ENCODE assay signal across 8 cellular contexts in genomic region chr7:4726051-4726450, GRCh38. TPM values are rescaled to one million over a fixed set of nuclear protein-coding genes. Genes with fewer than 3 reads are reported as not detected.
DNase-seq lines count a peak whose midpoint lies in the region; ATAC-seq, FAIRE-seq and TF ChIP-seq lines count a peak whose summit lies in the region.

No MANE protein-coding gene starts in this region.

- FAIRE-seq in A549 (lab: Jason Lieb, UNC) = no peak

- no peak for ATAC-seq in A549
- no peak for ATAC-seq in RWPE2 (ENCODE audit: low read depth)
- ATAC-seq in HG03025 (IDR thresholded peaks at IDR 0.05; ENCODE audit: low FRiP score, unreplicated experiment) = no peak
- no peak for ATAC-seq in HG02840 (IDR thresholded peaks at IDR 0.05; ENCODE audit: low FRiP score, unreplicated experiment)

- TF ChIP-seq POLR2A in A549 (IDR thresholded peaks at IDR 0.05; ENCODE audit: low read length) = no peak

- H3K36me3 ChIP-seq in RWPE2 (ENCODE audit: low read depth) (peaks cover 13% of the 10 kb centered on the region; the same call in 1 of the 2 replicates), endodermal cell (ENCODE audit: control insufficient read depth, insufficient read depth, low read length) (peaks cover 5% of the 10 kb centered on the region)

- H3K27me3 Mint-ChIP-seq in endodermal cell (ENCODE audit: insufficient read depth) (no peaks in the 10 kb centered on the region), nephron progenitor cell (ENCODE audit: low read depth, poor library complexity) (no peaks in the 10 kb centered on the region)

- H3K9ac ChIP-seq in endodermal cell (ENCODE audit: extremely low read depth, low read length, poor library complexity, severe bottlenecking) = no peak overlapping the region

- H3K4me1 Mint-ChIP-seq in endodermal cell = peaks cover 12% of the 10 kb centered on the region
- peaks cover 63% of the 10 kb centered on the region for H3K4me1 Mint-ChIP-seq in nephron progenitor cell

- TF ChIP-seq RAD21 in A549 (conservative IDR thresholded peaks at IDR 0.05 in 1 of 2, IDR thresholded peaks at IDR 0.05 in 1 of 2) = no peak

- H3K36me3 Mint-ChIP-seq in endodermal cell (ENCODE audit: low read depth) (peaks cover 24% of the 10 kb centered on the region), nephron progenitor cell (ENCODE audit: low read depth) (peaks cover 8% of the 10 kb centered on the region)

- H3K9me3 Mint-ChIP-seq in endodermal cell (no peaks in the 10 kb centered on the region), nephron progenitor cell (no peaks in the 10 kb centered on the region)

- H3K4me3 ChIP-seq in A549 (no peak overlapping the region), RWPE2 (ENCODE audit: severe bottlenecking) (no peak overlapping the region), endodermal cell (ENCODE audit: low read length) (no peak overlapping the region)

- no peak overlapping the region for H3K27ac Mint-ChIP-seq in endodermal cell
- peak overlapping the region; percentile 98 for H3K27ac Mint-ChIP-seq in nephron progenitor cell

- POLR2A ChIA-PET in A549 (lab: Yijun Ruan, JAX) = interaction anchor here (0.7 to 2.6 kb wide), 5 partner anchors 13 to 84 kb away, joined by 4 to 15 read pairs (median 5); partner anchors contain the start of gene AP5Z1

- DNase-seq in A549 (ENCODE audit: low read depth in 1 of 2, low spot score in 1 of 2) (no peak), RWPE2 (ENCODE audit: low spot score) (no peak), endodermal cell (no peak), nephron progenitor cell (no peak), EL (no peak), amniotic stem cell (lab: John Stamatoyannopoulos, UW) (no peak)

- no peaks in the 10 kb centered on the region for H3K27me3 ChIP-seq in RWPE2 (ENCODE audit: insufficient read depth, poor library complexity, severe bottlenecking)
- H3K27me3 ChIP-seq in endodermal cell (ENCODE audit: control insufficient read depth, insufficient read depth, low read length, poor library complexity, severe bottlenecking) = no peaks in the 10 kb centered on the region

- TF ChIP-seq CTCF in A549 (IDR thresholded peaks at IDR 0.05) = no peak
- TF ChIP-seq CTCF in RWPE2 (IDR thresholded peaks at IDR 0.05; ENCODE audit: poor library complexity, severe bottlenecking) = no peak
- TF ChIP-seq CTCF in endodermal cell (conservative IDR thresholded peaks at IDR 0.05) = no peak
- no peak for TF ChIP-seq CTCF in nephron progenitor cell (IDR thresholded peaks at IDR 0.05)

- TF ChIP-seq EP300 in A549 (IDR thresholded peaks at IDR 0.05) = no peak

- H3K4me3 Mint-ChIP-seq in endodermal cell (no peak overlapping the region), nephron progenitor cell (peak overlapping the region; percentile 5)

- 96% methylated on average over 12 of the region's 12 CpGs for WGBS in A549 (ENCODE audit: missing lambda C conversion rate)
- WGBS in endodermal cell (ENCODE audit: insufficient coverage in 1 of 2, insufficient read length in 1 of 2), 2 experiments = 90 to 92% methylated on average over 11 to 12 of the region's 12 CpGs

- H3K4me1 ChIP-seq in A549 = peaks cover 19% of the 10 kb centered on the region
- no peaks in the 10 kb centered on the region for H3K4me1 ChIP-seq in RWPE2 (ENCODE audit: insufficient read depth, poor library complexity, severe bottlenecking)
- peaks cover 7% of the 10 kb centered on the region for H3K4me1 ChIP-seq in endodermal cell (ENCODE audit: control insufficient read depth, insufficient read depth, low read length)

- CTCF ChIA-PET in A549 (lab: Yijun Ruan, JAX) = interaction anchor here (0.6 to 6.1 kb wide), 11 partner anchors 9 to 94 kb away, joined by 3 to 32 read pairs (median 4); no protein-coding TSS in a partner anchor

- H3K27ac ChIP-seq in A549 (peak overlapping the region; percentile 80 to 96), RWPE2 (ENCODE audit: poor library complexity, severe bottlenecking) (peak overlapping the region; percentile 31), endodermal cell (ENCODE audit: low read depth, low read length) (peak overlapping the region; percentile 95)

- H3K9me3 ChIP-seq in A549 (no peaks in the 10 kb centered on the region), RWPE2 (ENCODE audit: severe bottlenecking) (no peaks in the 10 kb centered on the region), endodermal cell (ENCODE audit: control insufficient read depth, low read length) (no peaks in the 10 kb centered on the region)

- peak overlapping the region; percentile 98 for H3K4me2 ChIP-seq in A549

TF ChIP-seq in A549, 52 proteins besides CTCF, POLR2A, EP300 and RAD21:
- TF ChIP-seq ESRRA (IDR thresholded peaks at IDR 0.05; ENCODE audit: borderline replicate concordance, low read length) = no peak
- TF ChIP-seq RFX5 (IDR thresholded peaks at IDR 0.05) = no peak

RNA-seq across cellular contexts. Expression of gene FOXK1, which starts 44.0 kb away (rescaled TPM):
- polyA plus RNA-seq in A549 (2011; rRNA removed) = 6.8 and 8.3 TPM in 2 replicates
- polyA plus RNA-seq in A549 (2012; cell fraction: cytosol; rRNA removed) = 7.4 and 10.0 TPM in 2 replicates
- 27.5 and 29.2 TPM in 2 replicates for polyA plus RNA-seq in A549 (2012; cell fraction: nucleus; rRNA removed)
- 9.8 to 10.9 TPM (median 10.2 TPM) in 3 replicates for polyA plus RNA-seq in A549 (2017; fragmentation: RNase III; extraction: RNeasy Plus Mini Kit Qiagen cat#74134 plus additional on column Dnase treatment)
- 15.7 and 19.4 TPM in 2 replicates for polyA minus RNA-seq in A549 (2011; rRNA and poly(A)+ RNA removed)
- 10 to 100 TPM; 36.9 to 43.4 TPM for total RNA-seq in endodermal cell
- polyA plus RNA-seq in endodermal cell (2013, experiment 1 of 2) = 14.9 TPM
- polyA plus RNA-seq in endodermal cell (2013, experiment 2 of 2) = 13.9 TPM

RNA-seq across cellular contexts. Expression of gene AP5Z1, which starts 49.4 kb away (rescaled TPM):
- polyA plus RNA-seq in A549 (2011; rRNA removed) = 6.8 and 7.1 TPM in 2 replicates
- 16.4 and 24.3 TPM in 2 replicates for polyA plus RNA-seq in A549 (2012; cell fraction: cytosol; rRNA removed)
- 118 and 171 TPM in 2 replicates for polyA plus RNA-seq in A549 (2012; cell fraction: nucleus; rRNA removed)
- 17.6 to 22.7 TPM (median 21.8 TPM) in 3 replicates for polyA plus RNA-seq in A549 (2017; fragmentation: RNase III; extraction: RNeasy Plus Mini Kit Qiagen cat#74134 plus additional on column Dnase treatment)
- 4.6 and 6.7 TPM in 2 replicates for polyA minus RNA-seq in A549 (2011; rRNA and poly(A)+ RNA removed)
- 10 to 100 TPM; 31.0 to 34.7 TPM for total RNA-seq in endodermal cell
- 13.7 TPM for polyA plus RNA-seq in endodermal cell (2013, experiment 1 of 2)
- 13.7 TPM for polyA plus RNA-seq in endodermal cell (2013, experiment 2 of 2)

Comparison
In these comparisons a context has a peak if more than half of its experiments do, and no peak if none do; other contexts are left out.
1. H3K27ac ChIP-seq: peak in every context shown above with its lines; median percentile 95 in endodermal cell; 88 in A549; 31 in RWPE2.